Comparison of ENCODE assay signal across 19 cellular contexts in genomic region chr4:176044589-176044951, GRCh38. TPM values are rescaled to one million over a fixed set of nuclear protein-coding genes. Genes with fewer than 3 reads are reported as not detected.
DNase-seq lines count a peak whose midpoint lies in the region; ATAC-seq and TF ChIP-seq lines count a peak whose summit lies in the region.
"Had no signal": no experiment of that assay in that cellular context is flagged by ENCODE, and none has a peak within 500 bp of the region (broad histone marks: within the 10 kb centered on the region; RNA-seq: fewer than 3 reads in every experiment).

No MANE protein-coding gene starts in this region.

- no peak for ATAC-seq in HG02798 (IDR thresholded peaks at IDR 0.05; ENCODE audit: poor library complexity, unreplicated experiment)
- ATAC-seq: HepG2; naive thymus-derived CD8-positive, alpha-beta T cell had no signal

- peak; percentile 2 for DNase-seq in HT1080 (ENCODE audit: low read depth)
- peak; percentile 35 for DNase-seq in astrocyte of the cerebellum (ENCODE audit: low read depth)
- DNase-seq in head of caudate nucleus = peak in 41 of 42 donors; percentile 31 to 88 (median 65)
- peak in 42 of 49 donors; percentile 4 to 79 (median 50) for DNase-seq in substantia nigra (lab: John Stamatoyannopoulos, UW)
- no peak for DNase-seq in DMS153 (lab: John Stamatoyannopoulos, UW)
- DNase-seq in activated CD4-positive, CD25-positive, alpha-beta regulatory T cell (lab: John Stamatoyannopoulos, UW) = no peak
- DNase-seq: esophagus squamous epithelium; left ventricle myocardium inferior; MV-4-11; naive thymus-derived CD8-positive, alpha-beta T cell; NCI-H2081; right lobe of liver; RPMI8226; stimulated activated CD4-positive, alpha-beta T cell treated with anti-CD3 and anti-CD28 coated beads, Interleukin-2, amount 100 ng/mL, for 24 hours; T-helper 1 cell had no signal

- TF ChIP-seq CTCF in astrocyte of the cerebellum (IDR thresholded peaks at IDR 0.05; ENCODE audit: low read depth, low read length, missing control alignments) = no peak

- H3K27ac ChIP-seq in substantia nigra (ENCODE audit: low read depth, low read length, poor library complexity, severe bottlenecking) = no peak overlapping the region
- H3K27ac ChIP-seq: esophagus squamous epithelium, left ventricle myocardium inferior, right lobe of liver, tibial nerve had no signal

- intact Hi-C loops in head of caudate nucleus (cut with DNase I) = no loop called here

- in situ Hi-C loops in astrocyte of the cerebellum (cut with HindIII; ENCODE audit: low sequenced_read_pairs) = loop anchor here (25.0 kb wide), 1 partner anchor 293 kb away; no protein-coding TSS in a partner anchor

- H3K4me3 ChIP-seq in astrocyte of the cerebellum (ENCODE audit: low read depth, low read length) = no peak overlapping the region
- H3K4me3 ChIP-seq: esophagus squamous epithelium, HAP-1, left ventricle myocardium inferior, right lobe of liver, tibial nerve had no signal

RNA-seq across cellular contexts. Expression of gene WDR17, which starts 21.1 kb away (rescaled TPM):
- 0.77 and 1.1 TPM in 2 replicates for total RNA-seq in HT1080 (2014; rRNA removed; shearing (Covaris generic))
- polyA plus RNA-seq in HT1080 (2015; cell fraction: cytosol; rRNA removed) = 1.3 and 3.6 TPM in 2 replicates
- 4.8 TPM in 2 replicates for polyA plus RNA-seq in HT1080 (2015; cell fraction: nucleus; rRNA removed)
- total RNA-seq: HepG2 had no signal
- polyA plus RNA-seq: HepG2 had no signal

Comparison
In these comparisons a context has a peak if more than half of its experiments do, and no peak if none do; other contexts are left out.
1. DNase-seq: peak in HT1080 (single experiment), astrocyte of the cerebellum (single experiment), head of caudate nucleus (41 of 42) and substantia nigra (42 of 49); none in DMS153 (single experiment) and activated CD4-positive, CD25-positive, alpha-beta regulatory T cell (0 of 4).